8 cellular contexts compared by ENCODE assay signal in genomic region chr5:177446184-177447065, GRCh38. TPM values are rescaled to one million over a fixed set of nuclear protein-coding genes. Genes with fewer than 3 reads are reported as not detected.
DNase-seq lines count a peak whose midpoint lies in the region; ATAC-seq lines count a peak whose summit lies in the region.

Gene PRR7, plus strand, starts transcription at chr5:177446814. Its CDS starts 8,254 bp downstream, at chr5:177455068.

- peak within 1 kb of the TSS; percentile 84 for H3K27ac ChIP-seq in cingulate gyrus (ENCODE audit: low read depth, low read length)

- ATAC-seq in HG02759 (IDR thresholded peaks at IDR 0.05; ENCODE audit: unreplicated experiment) (peak; percentile 64), left colon (peak; percentile 69)
- peak; percentile 58 to 62 for ATAC-seq in activated CD4-positive, CD25-positive, alpha-beta regulatory T cell treated with anti-CD3 and anti-CD28 coated beads, Interleukin-2, amount 50 U/mL, for 24 hours

- DNase-seq in SIG-M5 treated with dmso at 0.1 percent for 504 hours (lab: John Stamatoyannopoulos, UW; ENCODE audit: unreplicated experiment) (peak; percentile 70), SIG-M5 (lab: John Stamatoyannopoulos, UW) (no peak), NCI-H2171 (lab: John Stamatoyannopoulos, UW) (peak; percentile 43), left colon (peak; percentile 49 to 74)
- peak; percentile 66 for DNase-seq in stimulated activated CD4-positive, alpha-beta T cell treated with anti-CD3 and anti-CD28 coated beads, Interleukin-2, amount 100 ng/mL, for 4 hours (ENCODE audit: low read depth)

- intact Hi-C loops in left colon (cut with DNase I, micrococcal nuclease): no loop called here

RNA-seq across cellular contexts. Expression of gene PRR7, which starts in this region (rescaled TPM):
- total RNA-seq in left colon: 1 to 10 TPM; 1.6 to 2.2 TPM
